Comparison of ENCODE assay signal across 20 cellular contexts in genomic region chr15:35394416-35394815, GRCh38.
"Had no signal": no experiment of that assay in that cellular context is flagged by ENCODE, and none has a peak within 500 bp of the region (broad histone marks: within the 10 kb centered on the region; RNA-seq: fewer than 3 reads in every experiment).

No MANE protein-coding gene starts in this region.

- H3K4me3 ChIP-seq: adrenal gland, breast epithelium, colonic mucosa, dorsolateral prefrontal cortex, esophagus muscularis mucosa, left lung, lung, sigmoid colon, transverse colon had no signal

- ATAC-seq: activated CD8-positive, alpha-beta T cell treated with anti-CD3 and anti-CD28 coated beads, Interleukin-2, amount 10 ng/mL, durations not matched to agents 7 days and 5 days; activated naive CD4-positive, alpha-beta T cell treated with anti-CD3 and anti-CD28 coated beads, Interleukin-2, amount 50 U/mL, for 72 hours; foreskin keratinocyte; left lung; natural killer cell; stimulated activated naive B cell treated with anti-CD40 and anti-IgM and Interleukin-4, amounts not matched to agents 10 μg/mL and 1 μg/mL and 100 μg/mL, for 72 hours had no signal

- H3K9me3 ChIP-seq: adrenal gland, colonic mucosa, esophagus muscularis mucosa, sigmoid colon, transverse colon had no signal

- H3K36me3 ChIP-seq: adrenal gland, breast epithelium, colonic mucosa, left lung, sigmoid colon, transverse colon had no signal

- H3K4me1 ChIP-seq: adrenal gland, breast epithelium, colonic mucosa, esophagus muscularis mucosa, foreskin keratinocyte, left lung, sigmoid colon had no signal

- H3K27me3 ChIP-seq: adrenal gland, breast epithelium, colonic mucosa, dorsolateral prefrontal cortex, esophagus muscularis mucosa, foreskin keratinocyte, left lung, sigmoid colon, transverse colon had no signal

- DNase-seq: activated CD4-positive, alpha-beta T cell treated with anti-CD3 and anti-CD28 coated beads for 1 hour; activated CD4-positive, alpha-beta T cell treated with anti-CD3 and anti-CD28 coated beads, Interleukin-2, amount 50 U/mL, for 1 hour; activated CD8-positive, alpha-beta T cell treated with anti-CD3 and anti-CD28 coated beads, Interleukin-2, amount 10 ng/mL, durations not matched to agents 7 days and 5 days; adrenal gland; colonic mucosa; dorsolateral prefrontal cortex; foreskin keratinocyte; left lung; natural killer cell; retina; sigmoid colon; stimulated activated CD4-positive, alpha-beta T cell treated with anti-CD3 and anti-CD28 coated beads, Interleukin-2, amount 100 ng/mL, for 48 hours; stimulated activated CD8-positive, alpha-beta memory T cell treated with anti-CD3 and anti-CD28 coated beads, Interleukin-4, amount 100 ng/mL, for 48 hours; stimulated activated naive B cell treated with anti-CD40 and anti-IgM and Interleukin-4, amounts not matched to agents 10 μg/mL and 1 μg/mL and 100 μg/mL, for 72 hours; T-helper 9 cell; transverse colon had no signal

- H3K27ac ChIP-seq: adrenal gland, breast epithelium, colonic mucosa, dorsolateral prefrontal cortex, esophagus muscularis mucosa, foreskin keratinocyte, left lung, sigmoid colon had no signal
